7 cellular contexts compared by ENCODE assay signal in the genomic region with DNA sequence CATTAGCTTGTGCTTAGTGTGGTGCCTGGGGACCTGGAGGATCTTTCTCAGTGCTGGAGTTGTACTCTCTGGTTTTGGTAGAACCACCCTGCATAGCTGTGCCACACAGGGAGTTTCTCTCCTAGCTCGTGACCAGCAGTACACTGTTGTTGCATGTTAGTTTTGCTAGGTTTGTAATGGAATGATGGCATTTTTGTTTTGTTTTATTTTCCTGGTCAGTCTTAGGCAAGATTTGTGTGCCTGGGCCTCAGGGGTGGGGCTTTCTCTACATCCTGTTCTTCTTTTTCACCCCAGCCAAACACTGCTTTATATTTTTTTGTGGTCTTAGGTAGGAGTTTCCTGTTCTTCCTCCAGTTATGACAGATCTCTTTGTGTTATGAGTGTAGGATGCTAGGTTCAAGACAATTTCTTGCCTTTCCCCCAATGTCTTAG.
DNase-seq lines count a peak whose midpoint lies in the region; ATAC-seq and TF ChIP-seq lines count a peak whose summit lies in the region.

No MANE protein-coding gene starts in this region.

- peaks cover 4% of the 10 kb centered on the region for H3K36me3 Mint-ChIP-seq in mesothelial cell of epicardium

- no peaks in the 10 kb centered on the region for H4K20me1 ChIP-seq in PC-9 (ENCODE audit: insufficient read depth)

- H2AFZ ChIP-seq in PC-9 (peak overlapping the region; percentile 14; the same call in 1 of the 2 replicates), neuronal stem cell (ENCODE audit: low read length) (peak overlapping the region; percentile 11), trophoblast cell (ENCODE audit: insufficient read depth, low read length, poor library complexity) (no peak overlapping the region)

- no TSS peak for BruUV-seq in PC-9 (replicated peaks; lab: Mats Ljungman, UMichigan)

- no peaks in the 10 kb centered on the region for H3K79me2 ChIP-seq in PC-9 (ENCODE audit: low read depth)
- no peaks in the 10 kb centered on the region for H3K79me2 ChIP-seq in trophoblast cell (ENCODE audit: control insufficient read depth, insufficient read depth, low read length, poor library complexity)

- no peak overlapping the region for H3K4me3 ChIP-seq in PC-9
- H3K4me3 ChIP-seq in neuronal stem cell (ENCODE audit: low read length in 2 of 2), result no peak overlapping the region
- no peak overlapping the region for H3K4me3 ChIP-seq in trophoblast cell (ENCODE audit: low read depth, low read length)

- TF ChIP-seq CTCF in PC-9 (conservative IDR thresholded peaks at IDR 0.05) (no peak), mesothelial cell of epicardium (IDR thresholded peaks at IDR 0.05; ENCODE audit: unreplicated experiment) (no peak)

- H3K9me3 Mint-ChIP-seq in mesothelial cell of epicardium, result peaks cover 18% of the 10 kb centered on the region

- no peaks in the 10 kb centered on the region for H3K36me3 ChIP-seq in PC-9 (ENCODE audit: low read depth)
- no peaks in the 10 kb centered on the region for H3K36me3 ChIP-seq in neuronal stem cell (replicated peaks in 1 of 2; ENCODE audit: control insufficient read depth in 2 of 2, insufficient read depth in 2 of 2, low read length in 2 of 2)
- H3K36me3 ChIP-seq in trophoblast cell (ENCODE audit: control insufficient read depth in 1 of 2, insufficient read depth in 2 of 2, low read length in 2 of 2), result no peaks in the 10 kb centered on the region

- no peak overlapping the region for H3K4ac ChIP-seq in neuronal stem cell (ENCODE audit: low read length)
- no peak overlapping the region for H3K4ac ChIP-seq in trophoblast cell (ENCODE audit: low read depth, low read length)

- H4K12ac ChIP-seq in trophoblast cell (ENCODE audit: low read depth, low read length), result no peak overlapping the region

- no peak overlapping the region for H3K27ac Mint-ChIP-seq in mesothelial cell of epicardium

- no peaks in the 10 kb centered on the region; the same call in 1 of the 2 replicates for H3K9me2 ChIP-seq in PC-9 (ENCODE audit: insufficient read depth)

- intact Hi-C loops in PC-9 (cut with micrococcal nuclease; ENCODE audit: unreplicated experiment), result no loop called here

- H3K23ac ChIP-seq in neuronal stem cell (ENCODE audit: low read depth, low read length, poor library complexity), result no peak overlapping the region
- H3K23ac ChIP-seq in trophoblast cell (ENCODE audit: low read length), result no peak overlapping the region

- H3K27me3 ChIP-seq in PC-9 (ENCODE audit: insufficient read depth, low read depth) (no peaks in the 10 kb centered on the region), neuronal stem cell (ENCODE audit: control insufficient read depth in 3 of 3, insufficient read depth in 3 of 3, low read depth in 1 of 3, low read length in 3 of 3) (no peaks in the 10 kb centered on the region), trophoblast cell (ENCODE audit: insufficient read depth, low read length) (no peaks in the 10 kb centered on the region)

- CTCF ChIA-PET in PC-9 (lab: Charles Lee), result no interaction called here

- H2BK15ac ChIP-seq in neuronal stem cell (ENCODE audit: low read length), result no peak overlapping the region

- H3K9ac ChIP-seq in neuronal stem cell (ENCODE audit: low read depth, low read length, poor library complexity) (no peak overlapping the region), trophoblast cell (ENCODE audit: low read length) (no peak overlapping the region)

- POLR2A ChIA-PET in PC-9 (lab: Charles Lee; ENCODE audit: unreplicated experiment), result no interaction called here

- H3K79me1 ChIP-seq in neuronal stem cell (ENCODE audit: low read depth, low read length), result no peaks in the 10 kb centered on the region
- no peaks in the 10 kb centered on the region for H3K79me1 ChIP-seq in trophoblast cell (ENCODE audit: low read length)

- H2BK5ac ChIP-seq in neuronal stem cell (ENCODE audit: low read length) (no peak overlapping the region), trophoblast cell (ENCODE audit: low read depth, low read length, poor library complexity) (no peak overlapping the region)

- H3K27me3 Mint-ChIP-seq in mesothelial cell of epicardium (ENCODE audit: low read depth), result no peaks in the 10 kb centered on the region

- ATAC-seq in GM18907 (IDR thresholded peaks at IDR 0.05; ENCODE audit: unreplicated experiment) (peak; percentile 96), HG02763 (IDR thresholded peaks at IDR 0.05; ENCODE audit: unreplicated experiment) (peak; percentile 82)

- H4K8ac ChIP-seq in neuronal stem cell (ENCODE audit: low read depth, low read length), result no peak overlapping the region
- H4K8ac ChIP-seq in trophoblast cell (ENCODE audit: low read depth, low read length), result no peak overlapping the region

- no CpG with 5 or more reads among the region's 1 CpG for WGBS in neuronal stem cell (ENCODE audit: extremely low coverage in 2 of 2, insufficient read length in 2 of 2, insufficient replicate concordance in 1 of 2), 2 donors
- no CpG with 5 or more reads among the region's 1 CpG for WGBS in trophoblast cell (ENCODE audit: extremely low coverage, insufficient coverage, insufficient read length)

- H3K4me1 Mint-ChIP-seq in mesothelial cell of epicardium, result no peaks in the 10 kb centered on the region

- H2BK120ac ChIP-seq in neuronal stem cell (ENCODE audit: low read depth, low read length), result no peak overlapping the region
- H2BK120ac ChIP-seq in trophoblast cell (ENCODE audit: insufficient read depth, low read length, poor library complexity), result no peak overlapping the region

- H3K18ac ChIP-seq in neuronal stem cell (ENCODE audit: low read length) (no peak overlapping the region), trophoblast cell (ENCODE audit: low read length) (no peak overlapping the region)

- no peak overlapping the region for H3K4me3 Mint-ChIP-seq in mesothelial cell of epicardium

- DNase-seq in PC-9 (no peak), neuronal stem cell (ENCODE audit: low spot score) (no peak), mesothelial cell of epicardium (ENCODE audit: low spot score in 2 of 2, unreplicated experiment in 2 of 2) (no peak), trophoblast cell (no peak)
- DNase-seq in stimulated activated naive CD4-positive, alpha-beta T cell treated with Interleukin-2 at 50 U/mL for 16 hours (lab: John Stamatoyannopoulos, UW), result no peak

- H2BK12ac ChIP-seq in neuronal stem cell (ENCODE audit: low read length), result no peak overlapping the region
- no peak overlapping the region for H2BK12ac ChIP-seq in trophoblast cell (ENCODE audit: low read length)

- H3K4me1 ChIP-seq in PC-9 (replicated peaks; ENCODE audit: insufficient read depth), result no peaks in the 10 kb centered on the region
- no peaks in the 10 kb centered on the region for H3K4me1 ChIP-seq in neuronal stem cell (ENCODE audit: control insufficient read depth in 2 of 2, insufficient read depth in 1 of 2, low read depth in 1 of 2, low read length in 2 of 2)
- H3K4me1 ChIP-seq in trophoblast cell (ENCODE audit: control insufficient read depth in 1 of 2, insufficient read depth in 2 of 2, low read length in 2 of 2), result no peaks in the 10 kb centered on the region

- H3K9me3 ChIP-seq in PC-9 (ENCODE audit: insufficient read depth, low read depth), result peaks cover 4% of the 10 kb centered on the region; the same call in 1 of the 2 replicates
- no peaks in the 10 kb centered on the region for H3K9me3 ChIP-seq in neuronal stem cell (replicated peaks in 1 of 2; ENCODE audit: control insufficient read depth in 2 of 2, insufficient read depth in 1 of 2, low read depth in 1 of 2, low read length in 2 of 2)
- H3K9me3 ChIP-seq in trophoblast cell (ENCODE audit: insufficient read depth, low read depth, low read length), result no peaks in the 10 kb centered on the region

- no peaks in the 10 kb centered on the region for H3F3A ChIP-seq in PC-9 (ENCODE audit: insufficient read depth, low read depth)

- H3K4me2 ChIP-seq in PC-9 (no peak overlapping the region), neuronal stem cell (ENCODE audit: insufficient read depth, low read length, poor library complexity, severe bottlenecking) (no peak overlapping the region), trophoblast cell (ENCODE audit: low read length) (no peak overlapping the region)

- no peak overlapping the region for H2AK5ac ChIP-seq in neuronal stem cell (ENCODE audit: low read depth, low read length)
- H2AK5ac ChIP-seq in trophoblast cell (ENCODE audit: low read length), result no peak overlapping the region

- no peak overlapping the region for H3K27ac ChIP-seq in PC-9
- H3K27ac ChIP-seq in neuronal stem cell (replicated peaks; ENCODE audit: low read length), result no peak overlapping the region
- no peak overlapping the region for H3K27ac ChIP-seq in trophoblast cell (ENCODE audit: low read depth, low read length)

- H3K14ac ChIP-seq in neuronal stem cell (ENCODE audit: low read length) (no peak overlapping the region), trophoblast cell (ENCODE audit: low read length) (no peak overlapping the region)

- H4K91ac ChIP-seq in neuronal stem cell (ENCODE audit: low read depth, low read length, poor library complexity) (no peak overlapping the region), trophoblast cell (ENCODE audit: low read depth, low read length) (no peak overlapping the region)
